Comparison of ENCODE assay signal across 8 cellular contexts in the genomic region with DNA sequence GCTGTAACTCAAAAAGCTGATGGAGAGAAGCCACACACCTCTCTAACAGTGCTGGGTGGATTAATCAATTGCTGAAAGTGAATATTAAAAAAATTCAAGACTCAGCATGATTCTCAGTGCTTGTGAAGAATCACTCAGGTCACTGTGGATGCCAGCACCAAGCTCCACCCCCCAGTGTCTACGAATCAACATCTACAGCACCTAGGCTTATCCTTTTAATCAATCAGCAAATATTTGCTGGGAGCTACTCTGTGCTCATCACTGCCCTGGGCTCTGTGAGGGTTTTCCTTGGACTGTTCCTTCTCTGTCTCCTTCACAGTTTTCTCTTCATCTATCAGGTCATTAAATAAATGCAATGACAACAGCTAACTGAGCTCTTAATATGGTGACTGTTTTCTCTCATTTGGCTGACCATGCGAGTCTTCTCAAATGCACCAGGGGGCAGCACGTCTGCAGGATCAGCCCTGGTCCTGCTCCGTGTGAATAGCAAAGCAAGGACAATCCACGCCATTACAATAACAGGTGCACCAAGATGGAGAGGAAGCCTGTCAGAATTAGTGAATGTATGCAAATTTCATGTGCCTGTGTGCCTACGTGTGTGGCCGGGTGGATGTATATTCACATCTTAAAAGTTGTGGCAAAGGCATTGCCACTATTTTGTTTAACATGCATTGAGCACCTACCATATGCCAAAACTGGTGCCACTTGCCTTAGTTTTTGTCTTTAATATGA. TPM values are rescaled to one million over a fixed set of nuclear protein-coding genes. Genes with fewer than 3 reads are reported as not detected.
DNase-seq lines count a peak whose midpoint lies in the region; ATAC-seq and TF ChIP-seq lines count a peak whose summit lies in the region.

No MANE protein-coding gene starts in this region.

- H3K27me3 Mint-ChIP-seq in activated B cell treated with CpG ODN at 0.5 μM for 24 hours (peaks cover 15% of the 10 kb centered on the region), type B pancreatic cell (peaks cover 8% of the 10 kb centered on the region)
- peaks cover 0 to 16% (median 8%) of the 10 kb centered on the region in 5 donors for H3K27me3 Mint-ChIP-seq in naive thymus-derived CD8-positive, alpha-beta T cell

- no peak overlapping the region for H3K4me3 Mint-ChIP-seq in activated B cell treated with CpG ODN at 0.5 μM for 24 hours
- no peak overlapping the region for H3K4me3 Mint-ChIP-seq in naive thymus-derived CD8-positive, alpha-beta T cell
- H3K4me3 Mint-ChIP-seq in type B pancreatic cell: no peak overlapping the region

- intact Hi-C loops in activated B cell treated with CpG ODN at 0.5 μM for 24 hours (cut with micrococcal nuclease): loop anchor here (1.0 to 10.0 kb wide), 6 partner anchors 161 to 1079 kb away; no protein-coding TSS in a partner anchor

- H3K9me3 Mint-ChIP-seq in activated B cell treated with CpG ODN at 0.5 μM for 24 hours (peaks cover 6% of the 10 kb centered on the region), type B pancreatic cell (peaks cover 8% of the 10 kb centered on the region)
- H3K9me3 Mint-ChIP-seq in naive thymus-derived CD8-positive, alpha-beta T cell: peaks cover 0 to 15% (median 4%) of the 10 kb centered on the region in 9 donors

- no peak for TF ChIP-seq POLR2A in erythroblast (IDR thresholded peaks at IDR 0.05; ENCODE audit: low read length)

- H3K4me1 Mint-ChIP-seq in activated B cell treated with CpG ODN at 0.5 μM for 24 hours: peaks cover 3% of the 10 kb centered on the region
- peaks cover 0 to 8% (median 5%) of the 10 kb centered on the region in 4 donors for H3K4me1 Mint-ChIP-seq in naive thymus-derived CD8-positive, alpha-beta T cell
- peaks cover 17% of the 10 kb centered on the region for H3K4me1 Mint-ChIP-seq in type B pancreatic cell (ENCODE audit: unreplicated experiment)

- ATAC-seq in GM18873 (IDR thresholded peaks at IDR 0.05; ENCODE audit: low FRiP score, unreplicated experiment) (peak; percentile 69), HG03139 (IDR thresholded peaks at IDR 0.05; ENCODE audit: unreplicated experiment) (peak; percentile 88), activated B cell treated with CpG ODN at 0.5 μM for 24 hours (ENCODE audit: low read depth) (peak; percentile 75)
- peak; percentile 64 to 68 for ATAC-seq in naive thymus-derived CD8-positive, alpha-beta T cell

- H3K36me3 Mint-ChIP-seq in activated B cell treated with CpG ODN at 0.5 μM for 24 hours (ENCODE audit: low read depth) (no peaks in the 10 kb centered on the region), type B pancreatic cell (no peaks in the 10 kb centered on the region)
- H3K36me3 Mint-ChIP-seq in naive thymus-derived CD8-positive, alpha-beta T cell: peaks cover 0 to 4% (median 0%) of the 10 kb centered on the region in 3 donors

- POLR2A ChIA-PET in activated B cell treated with CpG ODN at 0.5 μM for 24 hours (lab: Charles Lee): no interaction called here
- POLR2A ChIA-PET in naive thymus-derived CD8-positive, alpha-beta T cell (lab: Charles Lee): no interaction called here

- H3K27ac Mint-ChIP-seq in activated B cell treated with CpG ODN at 0.5 μM for 24 hours: no peak overlapping the region
- H3K27ac Mint-ChIP-seq in naive thymus-derived CD8-positive, alpha-beta T cell: no peak overlapping the region
- H3K27ac Mint-ChIP-seq in type B pancreatic cell: peak overlapping the region; percentile 8

- TF ChIP-seq CTCF in activated B cell treated with CpG ODN at 0.5 μM for 24 hours (IDR thresholded peaks at IDR 0.05) (no peak), type B pancreatic cell (conservative IDR thresholded peaks at IDR 0.05) (peak; percentile 88)

- CTCF ChIA-PET in activated B cell treated with CpG ODN at 0.5 μM for 24 hours (lab: Charles Lee): interaction anchor here (0.6 to 7.3 kb wide), 23 partner anchors 11 to 1002 kb away, joined by 3 to 133 read pairs (median 3); a partner anchor contains a TSS

- peak; percentile 73 for DNase-seq in CD1c-positive myeloid dendritic cell (ENCODE audit: extremely low spot score)
- DNase-seq in NCI-H2171 treated with DMSO at 0.1 percent for 48 hours (lab: John Stamatoyannopoulos, UW): peak; percentile 71
- DNase-seq in activated B cell treated with CpG ODN at 0.5 μM for 24 hours: no peak
- peak; percentile 56 to 70 for DNase-seq in erythroblast (lab: John Stamatoyannopoulos, UW)
- DNase-seq in naive thymus-derived CD8-positive, alpha-beta T cell: peak in 5 of 10 donors; percentile 5 to 31 (median 22)
- DNase-seq in type B pancreatic cell (ENCODE audit: extremely low spot score, unreplicated experiment): no peak

RNA-seq across cellular contexts. Expression of a gene that starts 14.6 kb away (rescaled TPM):
- total RNA-seq in activated B cell treated with CpG ODN at 0.5 μM for 24 hours (not detected in 2 replicates), type B pancreatic cell (ENCODE audit: low replicate concordance) (not detected in 2 replicates)
- total RNA-seq in naive thymus-derived CD8-positive, alpha-beta T cell: not detected
- polyA plus RNA-seq in naive thymus-derived CD8-positive, alpha-beta T cell: not detected

Comparison
In these comparisons a context has a peak if more than half of its experiments do, and no peak if none do; other contexts are left out.
1. DNase-seq: peak in CD1c-positive myeloid dendritic cell (single experiment), NCI-H2171 treated with DMSO at 0.1 percent for 48 hours (single experiment) and erythroblast (2 of 2); none in activated B cell treated with CpG ODN at 0.5 μM for 24 hours (single experiment) and type B pancreatic cell (single experiment).
2. Peak in every context shown above with its lines, with median percentiles within 50 percentile points of each other: ATAC-seq.